In the genomic region with DNA sequence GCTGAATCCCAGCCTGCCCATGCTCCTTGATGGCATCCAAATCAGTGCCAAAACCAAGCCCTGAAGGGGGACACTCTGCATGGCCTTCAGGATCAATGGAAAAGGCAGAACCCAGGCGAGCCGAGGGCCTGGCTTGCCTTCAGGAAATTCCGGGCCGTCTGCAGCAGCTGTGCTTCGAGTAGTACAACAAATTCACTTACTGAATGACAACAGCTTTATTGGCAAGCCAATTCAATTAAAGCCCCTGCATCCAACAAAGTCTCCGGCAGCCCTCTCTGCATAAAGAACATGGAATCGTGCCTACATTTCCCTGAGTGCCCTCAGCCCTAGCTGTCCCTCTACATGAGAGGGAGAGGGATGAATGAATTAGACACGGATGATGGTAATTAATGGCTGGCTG, we compare ENCODE assay signal across 31 cellular contexts.
DNase-seq lines count a peak whose midpoint lies in the region; ATAC-seq, FAIRE-seq and TF ChIP-seq lines count a peak whose summit lies in the region.
"Had no signal": no experiment of that assay in that cellular context is flagged by ENCODE, and none has a peak within 500 bp of the region (broad histone marks: within the 10 kb centered on the region; RNA-seq: fewer than 3 reads in every experiment).

No MANE protein-coding gene starts in this region.

- H3K4me1 ChIP-seq in BLaER1 = peaks cover 83% of the 10 kb centered on the region
- H3K4me1 ChIP-seq in GM23338 (ENCODE audit: insufficient read depth) = peaks cover 4% of the 10 kb centered on the region; the same call in 1 of the 2 replicates
- H3K4me1 ChIP-seq in SJCRH30 = peaks cover 40% of the 10 kb centered on the region
- H3K4me1 ChIP-seq: adrenal gland, HAP-1, parathyroid adenoma had no signal

- H3K27ac Mint-ChIP-seq in GM23338 = no peak overlapping the region
- H3K27ac Mint-ChIP-seq in memory B cell = peak overlapping the region; percentile 84
- H3K27ac Mint-ChIP-seq: activated T-cell treated with anti-CD3 and anti-CD28 coated beads, Interleukin-2, amount 50 U/mL, for 72 hours; natural killer cell had no signal

- H3K4me1 Mint-ChIP-seq in GM23338 (peaks cover 26% of the 10 kb centered on the region), memory B cell (peaks cover 78% of the 10 kb centered on the region)

- H4K20me1 ChIP-seq in BLaER1 (no peaks in the 10 kb centered on the region), GM23338 (replicated peaks; ENCODE audit: insufficient read depth) (no peaks in the 10 kb centered on the region)

- H3K27me3 Mint-ChIP-seq in GM23338 (ENCODE audit: insufficient read depth, low read depth, poor library complexity) (peaks cover 5% of the 10 kb centered on the region), memory B cell (no peaks in the 10 kb centered on the region)

- TF ChIP-seq CTCF in GM23338 (conservative IDR thresholded peaks at IDR 0.05; ENCODE audit: low read depth in 2 of 2) = no peak

- no peak for DNase-seq in GM23338 (ENCODE audit: low spot score)
- DNase-seq in SJCRH30 = peak; percentile 62 to 87
- DNase-seq in memory B cell (ENCODE audit: low spot score in 2 of 2) = no peak
- DNase-seq in HTR-8/SVneo (ENCODE audit: insufficient read length, low spot score) = no peak
- no peak for DNase-seq in activated CD4-positive, alpha-beta T cell treated with anti-CD3 and anti-CD28 coated beads for 4 hours
- DNase-seq: ACHN; activated CD4-positive, alpha-beta T cell treated with anti-CD3 and anti-CD28 coated beads, Interleukin-2, amount 50 U/mL, for 4 hours; activated CD4-positive, CD25-positive, alpha-beta regulatory T cell; activated naive CD4-positive, alpha-beta T cell; activated T-cell treated with anti-CD3 and anti-CD28 coated beads, Interleukin-2, amount 50 U/mL, for 72 hours; brain microvascular endothelial cell; effector CD4-positive, alpha-beta T cell; KBM-7; natural killer cell; NCI-H1417 treated with DMSO at 0.1 percent for 48 hours; NCI-H2081 treated with DMSO at 0.1 percent for 48 hours; NK-92 treated with Interleukin-12 subunit alpha and Interleukin-12 subunit beta, amount 100 ng/mL, for 24 hours; SHP77 treated with DMSO at 0.1 percent for 48 hours; stimulated activated CD4-positive, alpha-beta T cell treated with anti-CD3 and anti-CD28 coated beads, Interleukin-2, amount 100 ng/mL, for 24 hours; upper lobe of left lung had no signal

- H3K9ac ChIP-seq in BLaER1 = no peak overlapping the region
- H3K9ac ChIP-seq: parathyroid adenoma had no signal

- no peaks in the 10 kb centered on the region for H3K9me3 Mint-ChIP-seq in GM23338
- peaks cover 2% of the 10 kb centered on the region for H3K9me3 Mint-ChIP-seq in memory B cell
- H3K9me3 Mint-ChIP-seq: activated T-cell treated with anti-CD3 and anti-CD28 coated beads, Interleukin-2, amount 50 U/mL, for 72 hours; natural killer cell had no signal

- no peaks in the 10 kb centered on the region for H3F3A ChIP-seq in GM23338 (replicated peaks; ENCODE audit: low read depth)

- FAIRE-seq in HTR-8/SVneo (lab: Jason Lieb, UNC) = no peak
- FAIRE-seq: keratinocyte had no signal

- H3K9me2 ChIP-seq in GM23338 (ENCODE audit: insufficient read depth) = peaks cover 28% of the 10 kb centered on the region

- H3K9me3 ChIP-seq in BLaER1 = no peaks in the 10 kb centered on the region
- no peaks in the 10 kb centered on the region; the same call in 1 of the 2 replicates for H3K9me3 ChIP-seq in SJCRH30 (replicated peaks)
- H3K9me3 ChIP-seq: adrenal gland, HAP-1, right atrium auricular region, upper lobe of left lung had no signal

- H2AFZ ChIP-seq in GM23338 = peak overlapping the region; percentile 66; the same call in 1 of the 2 replicates
- H2AFZ ChIP-seq: parathyroid adenoma had no signal

- no peak for ATAC-seq in GM23338
- ATAC-seq in memory B cell (ENCODE audit: low read depth) = no peak
- ATAC-seq in HG03196 (IDR thresholded peaks at IDR 0.05; ENCODE audit: unreplicated experiment) = no peak
- ATAC-seq in GM18870 (IDR thresholded peaks at IDR 0.05; ENCODE audit: unreplicated experiment) = no peak
- ATAC-seq: activated T-cell treated with anti-CD3 and anti-CD28 coated beads, Interleukin-2, amount 50 U/mL, for 72 hours; natural killer cell; Panc1 had no signal

- H3K4me2 ChIP-seq in BLaER1 (peak overlapping the region; percentile 74), GM23338 (no peak overlapping the region)

- H3K36me3 ChIP-seq in BLaER1 (no peaks in the 10 kb centered on the region), GM23338 (ENCODE audit: insufficient read depth) (no peaks in the 10 kb centered on the region), SJCRH30 (no peaks in the 10 kb centered on the region)
- H3K36me3 ChIP-seq: adrenal gland, brain microvascular endothelial cell, HAP-1, right atrium auricular region, upper lobe of left lung had no signal

- H3K36me3 Mint-ChIP-seq in GM23338 (ENCODE audit: low read depth) (no peaks in the 10 kb centered on the region; the same call in 2 of the 3 replicates), memory B cell (peaks cover 4% of the 10 kb centered on the region)
- H3K36me3 Mint-ChIP-seq: CD14-positive monocyte, natural killer cell had no signal

- H3K4me3 Mint-ChIP-seq in GM23338 (no peak overlapping the region), memory B cell (no peak overlapping the region)
- H3K4me3 Mint-ChIP-seq: activated T-cell treated with anti-CD3 and anti-CD28 coated beads, Interleukin-2, amount 50 U/mL, for 72 hours; CD14-positive monocyte; natural killer cell had no signal

- H3K27me3 ChIP-seq in BLaER1 (no peaks in the 10 kb centered on the region), GM23338 (ENCODE audit: insufficient read depth) (no peaks in the 10 kb centered on the region), SJCRH30 (no peaks in the 10 kb centered on the region)
- H3K27me3 ChIP-seq: adrenal gland, brain microvascular endothelial cell, right atrium auricular region, upper lobe of left lung had no signal

- H3K4me3 ChIP-seq in BLaER1 (no peak overlapping the region), GM23338 (no peak overlapping the region), SJCRH30 (no peak overlapping the region)
- H3K4me3 ChIP-seq: adrenal gland, HAP-1, right atrium auricular region, upper lobe of left lung had no signal

- H3K79me2 ChIP-seq in GM23338 (replicated peaks; ENCODE audit: insufficient read depth) = no peaks in the 10 kb centered on the region
- H3K79me2 ChIP-seq: parathyroid adenoma had no signal

- H3K27ac ChIP-seq in BLaER1 = peak overlapping the region; percentile 86
- H3K27ac ChIP-seq in GM23338 (ENCODE audit: low read depth) = no peak overlapping the region
- H3K27ac ChIP-seq in SJCRH30 = peak overlapping the region; percentile 82
- H3K27ac ChIP-seq: adrenal gland, brain microvascular endothelial cell, epithelial cell of prostate, parathyroid adenoma, right atrium auricular region, upper lobe of left lung had no signal

TF ChIP-seq in GM23338, 12 proteins besides CTCF, POLR2A, EP300 and RAD21:
- TF ChIP-seq EZH2phosphoT487 (IDR thresholded peaks at IDR 0.05; ENCODE audit: unreplicated experiment) (no peak), EZH2 (IDR thresholded peaks at IDR 0.05; ENCODE audit: low read depth, unreplicated experiment) (no peak), POLR2AphosphoS5 (IDR thresholded peaks at IDR 0.05; ENCODE audit: low read depth) (no peak)

Comparison
In these comparisons a context has a peak if more than half of its experiments do, and no peak if none do; other contexts are left out.
1. DNase-seq: peak in SJCRH30 (2 of 2); none in GM23338 (single experiment), memory B cell (0 of 2), HTR-8/SVneo (single experiment) and activated CD4-positive, alpha-beta T cell treated with anti-CD3 and anti-CD28 coated beads for 4 hours (0 of 2).